In the genomic region with DNA sequence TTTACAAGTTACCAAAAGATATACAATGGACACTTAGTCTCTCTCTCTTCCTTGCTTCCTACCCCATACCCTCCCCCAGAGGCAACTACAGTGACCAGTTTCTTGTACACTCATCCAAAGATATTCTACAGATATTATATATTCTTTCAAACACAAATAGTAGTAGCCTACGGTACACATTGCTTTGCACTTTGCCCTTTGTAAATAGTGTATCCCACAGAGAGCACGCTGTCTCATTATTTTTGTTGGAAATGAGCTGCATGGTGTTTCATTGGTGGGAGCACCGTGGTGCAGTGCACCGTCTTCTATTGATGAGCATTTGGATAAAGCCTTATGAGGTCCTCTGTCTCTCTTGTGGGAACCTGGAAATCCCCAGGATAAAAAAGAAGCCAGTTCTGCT, we compare ENCODE assay signal across 15 cellular contexts. TPM values are rescaled to one million over a fixed set of nuclear protein-coding genes. Genes with fewer than 3 reads are reported as not detected.
DNase-seq lines count a peak whose midpoint lies in the region; TF ChIP-seq lines count a peak whose summit lies in the region.
"Had no signal": no experiment of that assay in that cellular context is flagged by ENCODE, and none has a peak within 500 bp of the region (broad histone marks: within the 10 kb centered on the region; RNA-seq: fewer than 3 reads in every experiment).

No MANE protein-coding gene starts in this region.

- H3K36me3 ChIP-seq in liver (ENCODE audit: control insufficient read depth in 4 of 4, insufficient read depth in 3 of 4, low read depth in 1 of 4, low read length in 3 of 4) = no peaks in the 10 kb centered on the region
- no peaks in the 10 kb centered on the region for H3K36me3 ChIP-seq in uterus
- H3K36me3 ChIP-seq in trophoblast cell (ENCODE audit: control insufficient read depth in 1 of 2, insufficient read depth in 2 of 2, low read length in 2 of 2) = no peaks in the 10 kb centered on the region
- H3K36me3 ChIP-seq: BLaER1 had no signal

- H3K79me1 ChIP-seq in H9 (ENCODE audit: insufficient read depth, low read depth, low read length, poor library complexity, severe bottlenecking) = no peaks in the 10 kb centered on the region
- H3K79me1 ChIP-seq in trophoblast cell (ENCODE audit: low read length) = no peaks in the 10 kb centered on the region

- H3K4me2 ChIP-seq in H9 (ENCODE audit: insufficient read depth, insufficient read length, low read length) (no peak overlapping the region), trophoblast cell (ENCODE audit: low read length) (no peak overlapping the region)
- H3K4me2 ChIP-seq: BLaER1 had no signal

- no peak overlapping the region for H3K18ac ChIP-seq in H9 (ENCODE audit: insufficient read length, low read depth, low read length)
- H3K18ac ChIP-seq in trophoblast cell (ENCODE audit: low read length) = no peak overlapping the region

- H3K9me3 Mint-ChIP-seq in H9 = no peaks in the 10 kb centered on the region

- H3K14ac ChIP-seq in H9 (ENCODE audit: insufficient read depth, low read length) = no peak overlapping the region
- H3K14ac ChIP-seq in trophoblast cell (ENCODE audit: low read length) = no peak overlapping the region

- no peak overlapping the region for H2BK20ac ChIP-seq in H9 (ENCODE audit: low read depth, low read length, poor library complexity, severe bottlenecking)

- WGBS in H9 (ENCODE audit: extremely low coverage, insufficient read length, low lambda C conversion rate) = no CpG with 5 or more reads among the region's 4 CpGs
- 31% methylated on average over 4 of the region's 4 CpGs for WGBS in liver
- WGBS in trophoblast cell (ENCODE audit: extremely low coverage, insufficient coverage, insufficient read length) = no CpG with 5 or more reads among the region's 4 CpGs

- H4K91ac ChIP-seq in H9 (ENCODE audit: insufficient read length, low read depth, low read length) = no peak overlapping the region
- no peak overlapping the region for H4K91ac ChIP-seq in trophoblast cell (ENCODE audit: low read depth, low read length)

- H3K27ac ChIP-seq in H9 (ENCODE audit: insufficient read length, low read depth, low read length) = no peak overlapping the region
- H3K27ac ChIP-seq in liver (ENCODE audit: low read depth in 1 of 2, low read length in 2 of 2) = no peak overlapping the region
- no peak overlapping the region for H3K27ac ChIP-seq in substantia nigra (ENCODE audit: low read depth, low read length, poor library complexity, severe bottlenecking)
- H3K27ac ChIP-seq in uterus = no peak overlapping the region
- no peak overlapping the region for H3K27ac ChIP-seq in trophoblast cell (ENCODE audit: low read depth, low read length)
- H3K27ac ChIP-seq: BLaER1 had no signal

- H4K20me1 ChIP-seq in H9 (ENCODE audit: control insufficient read depth, insufficient read depth, insufficient read length) = no peaks in the 10 kb centered on the region
- H4K20me1 ChIP-seq: BLaER1 had no signal

- no peak overlapping the region for H2AFZ ChIP-seq in H9 (ENCODE audit: low read length)
- H2AFZ ChIP-seq in trophoblast cell (ENCODE audit: insufficient read depth, low read length, poor library complexity) = no peak overlapping the region

- no peak overlapping the region for H4K5ac ChIP-seq in H9 (ENCODE audit: insufficient read length, low read depth, low read length)

- H3K23ac ChIP-seq in H9 (ENCODE audit: insufficient read length, low read depth, low read length) (no peak overlapping the region), trophoblast cell (ENCODE audit: low read length) (no peak overlapping the region)

- H3K27me3 ChIP-seq in H9 (ENCODE audit: insufficient read depth, low read length) (no peaks in the 10 kb centered on the region), liver (ENCODE audit: control insufficient read depth in 4 of 4, insufficient read depth in 4 of 4, low read length in 3 of 4) (no peaks in the 10 kb centered on the region), uterus (no peaks in the 10 kb centered on the region), trophoblast cell (ENCODE audit: insufficient read depth, low read length) (no peaks in the 10 kb centered on the region)
- H3K27me3 ChIP-seq: BLaER1 had no signal

- no peak overlapping the region for H3K56ac ChIP-seq in H9 (ENCODE audit: insufficient read length, low read depth, low read length)

- H3K9ac ChIP-seq in H9 (ENCODE audit: extremely low read depth, insufficient read length, low read length) (no peak overlapping the region), liver (ENCODE audit: low read depth in 1 of 2, low read length in 2 of 2) (no peak overlapping the region), trophoblast cell (ENCODE audit: low read length) (no peak overlapping the region)
- H3K9ac ChIP-seq: BLaER1 had no signal

- no peaks in the 10 kb centered on the region for H3K23me2 ChIP-seq in H9 (ENCODE audit: insufficient read length, low read depth, low read length, poor library complexity, severe bottlenecking)

- intact Hi-C loops in uterus (cut with DNase I; ENCODE audit: low total_unique reads) = no loop called here

- TF ChIP-seq CTCF in H9 (conservative IDR thresholded peaks at IDR 0.05) = no peak
- TF ChIP-seq CTCF in choroid plexus epithelial cell (conservative IDR thresholded peaks at IDR 0.05; ENCODE audit: low read depth, low read length) = no peak
- no peak for TF ChIP-seq CTCF in liver (IDR thresholded peaks at IDR 0.05; ENCODE audit: low read depth, low read length, missing input control)
- TF ChIP-seq CTCF in uterus (IDR thresholded peaks at IDR 0.05) = no peak

- H3K36me3 Mint-ChIP-seq in H9 (ENCODE audit: insufficient read depth in 1 of 3, low read depth in 3 of 3) = no peaks in the 10 kb centered on the region; a peak in 1 of 7 replicates
- H3K36me3 Mint-ChIP-seq: CD14-positive monocyte had no signal

- DNase-seq in H9 (peak; percentile 1), NCI-H69 (lab: John Stamatoyannopoulos, UW) (peak; percentile 13), choroid plexus epithelial cell (ENCODE audit: low read depth) (peak; percentile 19), substantia nigra (lab: John Stamatoyannopoulos, UW) (no peak), uterus (no peak), trophoblast cell (no peak), DMS 273 treated with DMSO at 0.1 percent for 48 hours (lab: John Stamatoyannopoulos, UW) (no peak)
- DNase-seq: CD4-positive, alpha-beta memory T cell; GOT3; H7; KG1 had no signal

- H2BK120ac ChIP-seq in H9 (ENCODE audit: low read depth, low read length, poor library complexity, severe bottlenecking) (no peak overlapping the region), trophoblast cell (ENCODE audit: insufficient read depth, low read length, poor library complexity) (no peak overlapping the region)

- H2BK15ac ChIP-seq in H9 (ENCODE audit: low read depth, low read length) = no peak overlapping the region

- no peaks in the 10 kb centered on the region for H3K4me1 ChIP-seq in H9 (ENCODE audit: insufficient read depth, low read length)
- peaks cover 0 to 8% (median 2%) of the 10 kb centered on the region in 4 donors for H3K4me1 ChIP-seq in liver (ENCODE audit: control insufficient read depth in 4 of 4, insufficient read depth in 4 of 4, low read length in 3 of 4)
- peaks cover 0 to 3% of the 10 kb centered on the region in 2 donors for H3K4me1 ChIP-seq in uterus
- peaks cover 8 to 23% of the 10 kb centered on the region in 2 experiments for H3K4me1 ChIP-seq in trophoblast cell (ENCODE audit: control insufficient read depth in 1 of 2, insufficient read depth in 2 of 2, low read length in 2 of 2)

- H3K27me3 Mint-ChIP-seq in H9 (ENCODE audit: low read depth) = no peaks in the 10 kb centered on the region; the same call in none of the 2 replicates

- TF ChIP-seq RAD21 in liver (IDR thresholded peaks at IDR 0.05) = no peak

- no peak overlapping the region for H3K27ac Mint-ChIP-seq in H9
- H3K27ac Mint-ChIP-seq: CD4-positive, alpha-beta memory T cell had no signal

- no peak overlapping the region for H3K4me3 ChIP-seq in choroid plexus epithelial cell (ENCODE audit: low read depth, low read length)
- H3K4me3 ChIP-seq in liver (ENCODE audit: low read depth in 1 of 3, low read length in 3 of 3) = no peak overlapping the region
- no peak overlapping the region for H3K4me3 ChIP-seq in uterus
- no peak overlapping the region for H3K4me3 ChIP-seq in trophoblast cell (ENCODE audit: low read depth, low read length)
- H3K4me3 ChIP-seq: BLaER1 had no signal

- H2BK5ac ChIP-seq in H9 (ENCODE audit: insufficient read length, low read length) (no peak overlapping the region), trophoblast cell (ENCODE audit: low read depth, low read length, poor library complexity) (no peak overlapping the region)

- H2AK5ac ChIP-seq in H9 (ENCODE audit: insufficient read length, low read length) (no peak overlapping the region), trophoblast cell (ENCODE audit: low read length) (no peak overlapping the region)

- H4K8ac ChIP-seq in H9 (replicated peaks; ENCODE audit: insufficient read length, low read depth, low read length) (no peak overlapping the region), trophoblast cell (ENCODE audit: low read depth, low read length) (no peak overlapping the region)

- no peak overlapping the region for H3T11ph ChIP-seq in H9 (ENCODE audit: low read length)

- H4K12ac ChIP-seq in trophoblast cell (ENCODE audit: low read depth, low read length) = no peak overlapping the region

- no peak overlapping the region for H3K4me3 Mint-ChIP-seq in H9
- H3K4me3 Mint-ChIP-seq: CD14-positive monocyte; CD4-positive, alpha-beta memory T cell had no signal

- no peak overlapping the region for H3K4ac ChIP-seq in H9 (ENCODE audit: low read depth, low read length)
- no peak overlapping the region for H3K4ac ChIP-seq in trophoblast cell (ENCODE audit: low read depth, low read length)

- TF ChIP-seq POLR2A in uterus (IDR thresholded peaks at IDR 0.05) = no peak

- H3K79me2 ChIP-seq in H9 (ENCODE audit: insufficient read depth, low read length) (no peaks in the 10 kb centered on the region), trophoblast cell (ENCODE audit: control insufficient read depth, insufficient read depth, low read length, poor library complexity) (no peaks in the 10 kb centered on the region)

- H3K9me3 ChIP-seq in H9 (ENCODE audit: control insufficient read depth, low read depth, low read length) = no peaks in the 10 kb centered on the region
- no peaks in the 10 kb centered on the region for H3K9me3 ChIP-seq in liver (ENCODE audit: control insufficient read depth in 4 of 4, low read length in 3 of 4)
- H3K9me3 ChIP-seq in uterus = no peaks in the 10 kb centered on the region
- H3K9me3 ChIP-seq in trophoblast cell (ENCODE audit: insufficient read depth, low read depth, low read length) = no peaks in the 10 kb centered on the region

- H2BK12ac ChIP-seq in H9 (ENCODE audit: insufficient read length, low read depth, low read length) (no peak overlapping the region), trophoblast cell (ENCODE audit: low read length) (no peak overlapping the region)

- H3K4me1 Mint-ChIP-seq in H9 = peaks cover 9% of the 10 kb centered on the region in 2 experiments; a peak in 2 of 4 replicates
- H3K4me1 Mint-ChIP-seq: CD4-positive, alpha-beta memory T cell had no signal

RNA-seq across cellular contexts. Expression of a gene that starts 24.2 kb away (rescaled TPM):
- total RNA-seq in H9 (2021) (not detected in 2 replicates), liver (under 1 TPM in 1 of 2 donors, not detected in 1; 0.14 TPM), uterus (not detected)
- polyA plus RNA-seq in liver = not detected
- not detected in 2 replicates for polyA plus RNA-seq in trophoblast cell (2013)
- total RNA-seq: CD4-positive, alpha-beta memory T cell; H7 had no signal
- polyA plus RNA-seq: AG04450; CD14-positive monocyte; CD4-positive, alpha-beta memory T cell had no signal

RNA-seq across cellular contexts. Expression of a gene that starts 46.5 kb away (rescaled TPM):
- total RNA-seq in H9 (2021) = 7.3 and 9.4 TPM in 2 replicates
- total RNA-seq in liver = 10 to 100 TPM; 11.8 to 19.0 TPM
- 1 to 10 TPM; 5.8 to 6.6 TPM for polyA plus RNA-seq in liver
- total RNA-seq in uterus = 10 to 100 TPM; 11.8 to 33.2 (median 17.1) TPM
- 11.4 and 11.5 TPM in 2 replicates for polyA plus RNA-seq in trophoblast cell (2013)

Comparison
In these comparisons a context has a peak if more than half of its experiments do, and no peak if none do; other contexts are left out.
1. DNase-seq: peak in H9 (single experiment), NCI-H69 (single experiment) and choroid plexus epithelial cell (single experiment); none in substantia nigra (0 of 49), uterus (0 of 2), trophoblast cell (0 of 2) and DMS 273 treated with DMSO at 0.1 percent for 48 hours (single experiment).